20 cellular contexts compared by ENCODE assay signal in genomic region chr13:99339230-99339721, GRCh38. TPM values are rescaled to one million over a fixed set of nuclear protein-coding genes. Genes with fewer than 3 reads are reported as not detected.
DNase-seq lines count a peak whose midpoint lies in the region; ATAC-seq and TF ChIP-seq lines count a peak whose summit lies in the region.
"Had no signal": no experiment of that assay in that cellular context is flagged by ENCODE, and none has a peak within 500 bp of the region (broad histone marks: within the 10 kb centered on the region; RNA-seq: fewer than 3 reads in every experiment).

No MANE protein-coding gene starts in this region.

- peak overlapping the region; percentile 74 to 96 (median 89) for H3K27ac Mint-ChIP-seq in CD4-positive, CD25-positive, alpha-beta regulatory T cell
- H3K27ac Mint-ChIP-seq in CD8-positive, alpha-beta memory T cell, result peak overlapping the region; percentile 66 to 96 (median 86)
- peak overlapping the region; percentile 3 for H3K27ac Mint-ChIP-seq in activated naive CD8-positive, alpha-beta T cell treated with anti-CD3 and anti-CD28 coated beads for 36 hours
- H3K27ac Mint-ChIP-seq: activated CD4-positive, alpha-beta T cell treated with anti-CD3 and anti-CD28 coated beads, Interleukin-2, amount 10 ng/mL, durations not matched to agents 24 days and 14 days; memory B cell had no signal

- H3K4me3 Mint-ChIP-seq in CD4-positive, CD25-positive, alpha-beta regulatory T cell, result peak overlapping the region; percentile 58 to 89 (median 74)
- peak overlapping the region; percentile 67 to 90 (median 77) for H3K4me3 Mint-ChIP-seq in CD8-positive, alpha-beta memory T cell
- no peak overlapping the region for H3K4me3 Mint-ChIP-seq in activated naive CD8-positive, alpha-beta T cell treated with anti-CD3 and anti-CD28 coated beads for 36 hours
- H3K4me3 Mint-ChIP-seq: activated CD4-positive, alpha-beta T cell treated with anti-CD3 and anti-CD28 coated beads, Interleukin-2, amount 10 ng/mL, durations not matched to agents 24 days and 14 days; memory B cell; stimulated activated naive CD8-positive, alpha-beta T cell treated with anti-CD3 and anti-CD28 coated beads, Interleukin-15, Interleukin-2, amounts not matched to agents 100 ng/mL and 50 ng/mL, for 24 hours had no signal

- peak overlapping the region; percentile 25 for H3K4me2 ChIP-seq in hepatocyte

- CTCF ChIA-PET in CD8-positive, alpha-beta memory T cell (lab: Charles Lee), result interaction anchor here (0.9 to 2.8 kb wide), 9 partner anchors 12 to 163 kb away, joined by 3 to 9 read pairs (median 3); no protein-coding TSS in a partner anchor

- H3K9me2 ChIP-seq in hepatocyte (replicated peaks; ENCODE audit: insufficient read depth), result no peaks in the 10 kb centered on the region

- no peaks in the 10 kb centered on the region for H3K27me3 Mint-ChIP-seq in CD4-positive, CD25-positive, alpha-beta regulatory T cell
- H3K27me3 Mint-ChIP-seq in CD8-positive, alpha-beta memory T cell, result no peaks in the 10 kb centered on the region
- H3K27me3 Mint-ChIP-seq in activated naive CD8-positive, alpha-beta T cell treated with anti-CD3 and anti-CD28 coated beads for 36 hours, result no peaks in the 10 kb centered on the region
- H3K27me3 Mint-ChIP-seq: activated CD4-positive, alpha-beta T cell treated with anti-CD3 and anti-CD28 coated beads, Interleukin-2, amount 10 ng/mL, durations not matched to agents 24 days and 14 days; memory B cell; stimulated activated naive CD8-positive, alpha-beta T cell treated with anti-CD3 and anti-CD28 coated beads, Interleukin-15, Interleukin-2, amounts not matched to agents 100 ng/mL and 50 ng/mL, for 24 hours had no signal

- TF ChIP-seq EP300 in upper lobe of left lung (IDR thresholded peaks at IDR 0.05), result no peak

- peaks cover 26% of the 10 kb centered on the region for H3K4me1 ChIP-seq in CD4-positive, CD25-positive, alpha-beta regulatory T cell (ENCODE audit: control insufficient read depth, insufficient read depth, low read length, poor library complexity, severe bottlenecking)
- peaks cover 65% of the 10 kb centered on the region for H3K4me1 ChIP-seq in CD8-positive, alpha-beta memory T cell (ENCODE audit: insufficient read depth, low read length)
- H3K4me1 ChIP-seq in hepatocyte (ENCODE audit: insufficient read depth) (no peaks in the 10 kb centered on the region), upper lobe of left lung (no peaks in the 10 kb centered on the region)
- H3K4me1 ChIP-seq: Caco-2, tibial artery had no signal

- no peaks in the 10 kb centered on the region for H3K9me3 ChIP-seq in CD4-positive, CD25-positive, alpha-beta regulatory T cell (ENCODE audit: control insufficient read depth in 2 of 2, low read length in 2 of 2)
- H3K9me3 ChIP-seq in CD8-positive, alpha-beta memory T cell (ENCODE audit: low read length), result no peaks in the 10 kb centered on the region
- H3K9me3 ChIP-seq in hepatocyte (ENCODE audit: low read depth) (no peaks in the 10 kb centered on the region), upper lobe of left lung (no peaks in the 10 kb centered on the region)
- H3K9me3 ChIP-seq: Caco-2, tibial artery had no signal

- H2AFZ ChIP-seq in hepatocyte, result no peak overlapping the region

- DNase-seq in CD4-positive, CD25-positive, alpha-beta regulatory T cell, result no peak
- DNase-seq in CD8-positive, alpha-beta memory T cell, result no peak
- no peak for DNase-seq in activated naive CD8-positive, alpha-beta T cell treated with anti-CD3 and anti-CD28 coated beads for 36 hours
- DNase-seq in hepatocyte (ENCODE audit: low spot score) (no peak), upper lobe of left lung (no peak), left colon (no peak), ecto neural progenitor cell (ENCODE audit: low spot score) (no peak)
- DNase-seq: activated CD4-positive, alpha-beta T cell treated with anti-CD3 and anti-CD28 coated beads, Interleukin-2, amount 10 ng/mL, durations not matched to agents 24 days and 14 days; Caco-2; caudate nucleus; dorsolateral prefrontal cortex; MV-4-11; NCI-H187; NCI-H748 treated with DMSO at 0.1 percent for 48 hours; occipital lobe; stimulated activated CD4-positive, alpha-beta T cell treated with anti-CD3 and anti-CD28 coated beads, Interleukin-4, amount 100 ng/mL, for 1 hour; tibial artery had no signal

- TF ChIP-seq CTCF in hepatocyte (IDR thresholded peaks at IDR 0.05; ENCODE audit: poor library complexity) (no peak), upper lobe of left lung (IDR thresholded peaks at IDR 0.05) (no peak)

- peaks cover 45 to 80% (median 57%) of the 10 kb centered on the region in 4 donors for H3K4me1 Mint-ChIP-seq in CD4-positive, CD25-positive, alpha-beta regulatory T cell
- peaks cover 80 to 97% (median 86%) of the 10 kb centered on the region in 3 donors for H3K4me1 Mint-ChIP-seq in CD8-positive, alpha-beta memory T cell
- H3K4me1 Mint-ChIP-seq in activated naive CD8-positive, alpha-beta T cell treated with anti-CD3 and anti-CD28 coated beads for 36 hours, result peaks cover 47% of the 10 kb centered on the region

- no peak overlapping the region for H3K27ac ChIP-seq in CD4-positive, CD25-positive, alpha-beta regulatory T cell (ENCODE audit: insufficient read depth, low read length, poor library complexity, severe bottlenecking)
- no peak overlapping the region for H3K27ac ChIP-seq in CD8-positive, alpha-beta memory T cell (ENCODE audit: low read depth, low read length)
- H3K27ac ChIP-seq in hepatocyte (peak overlapping the region; percentile 45), upper lobe of left lung (no peak overlapping the region)
- H3K27ac ChIP-seq: dorsolateral prefrontal cortex, tibial artery had no signal

- H3K27me3 ChIP-seq in CD4-positive, CD25-positive, alpha-beta regulatory T cell (ENCODE audit: control insufficient read depth, insufficient read depth, low read length), result no peaks in the 10 kb centered on the region
- no peaks in the 10 kb centered on the region for H3K27me3 ChIP-seq in CD8-positive, alpha-beta memory T cell (ENCODE audit: insufficient read depth, low read length, poor library complexity, severe bottlenecking)
- H3K27me3 ChIP-seq in hepatocyte (no peaks in the 10 kb centered on the region), upper lobe of left lung (no peaks in the 10 kb centered on the region)
- H3K27me3 ChIP-seq: dorsolateral prefrontal cortex, tibial artery had no signal

- H3K36me3 Mint-ChIP-seq in CD4-positive, CD25-positive, alpha-beta regulatory T cell, result peaks cover 64% of the 10 kb centered on the region
- H3K36me3 Mint-ChIP-seq in CD8-positive, alpha-beta memory T cell, result peaks cover 22 to 76% (median 40%) of the 10 kb centered on the region in 3 donors
- H3K36me3 Mint-ChIP-seq in activated naive CD8-positive, alpha-beta T cell treated with anti-CD3 and anti-CD28 coated beads for 36 hours, result peaks cover 41% of the 10 kb centered on the region

- H3K36me3 ChIP-seq in CD4-positive, CD25-positive, alpha-beta regulatory T cell (ENCODE audit: control insufficient read depth, insufficient read depth, low read length), result peaks cover 27% of the 10 kb centered on the region
- peaks cover 22% of the 10 kb centered on the region for H3K36me3 ChIP-seq in CD8-positive, alpha-beta memory T cell (ENCODE audit: insufficient read depth, low read length)
- H3K36me3 ChIP-seq in hepatocyte (replicated peaks; ENCODE audit: insufficient read depth, low read depth) (no peaks in the 10 kb centered on the region), upper lobe of left lung (peaks cover 4 to 51% (median 27%) of the 10 kb centered on the region in 4 donors)

- no peak for TF ChIP-seq POLR2A in upper lobe of left lung (IDR thresholded peaks at IDR 0.05)

- H3K79me2 ChIP-seq in hepatocyte, result no peaks in the 10 kb centered on the region

- peak overlapping the region; percentile 64 for H3K4me3 ChIP-seq in CD4-positive, CD25-positive, alpha-beta regulatory T cell (ENCODE audit: low read depth, low read length)
- H3K4me3 ChIP-seq in CD8-positive, alpha-beta memory T cell (ENCODE audit: low read length), result no peak overlapping the region
- H3K4me3 ChIP-seq in hepatocyte (no peak overlapping the region), upper lobe of left lung (no peak overlapping the region)
- H3K4me3 ChIP-seq: dorsolateral prefrontal cortex, tibial artery had no signal

- intact Hi-C loops in left colon (cut with DNase I, micrococcal nuclease), result no loop called here

- no peaks in the 10 kb centered on the region for H4K20me1 ChIP-seq in hepatocyte (ENCODE audit: insufficient read depth, poor library complexity, severe bottlenecking)

- H3K9me3 Mint-ChIP-seq in CD4-positive, CD25-positive, alpha-beta regulatory T cell, result peaks cover 0 to 1% (median 0%) of the 10 kb centered on the region in 7 donors
- H3K9me3 Mint-ChIP-seq in CD8-positive, alpha-beta memory T cell, result no peaks in the 10 kb centered on the region
- no peaks in the 10 kb centered on the region for H3K9me3 Mint-ChIP-seq in activated naive CD8-positive, alpha-beta T cell treated with anti-CD3 and anti-CD28 coated beads for 36 hours
- H3K9me3 Mint-ChIP-seq: activated CD4-positive, alpha-beta T cell treated with anti-CD3 and anti-CD28 coated beads, Interleukin-2, amount 10 ng/mL, durations not matched to agents 24 days and 14 days; memory B cell; stimulated activated naive CD8-positive, alpha-beta T cell treated with anti-CD3 and anti-CD28 coated beads, Interleukin-15, Interleukin-2, amounts not matched to agents 100 ng/mL and 50 ng/mL, for 24 hours had no signal

- POLR2A ChIA-PET in CD8-positive, alpha-beta memory T cell (lab: Charles Lee), result interaction anchor here (0.6 to 0.8 kb wide), 2 partner anchors 13 to 17 kb away, joined by 3 read pairs; no protein-coding TSS in a partner anchor

- WGBS in hepatocyte (ENCODE audit: low lambda C conversion rate, missing lambda C conversion rate), result 93% methylated on average over 5 of the region's 5 CpGs
- WGBS in upper lobe of left lung, 2 donors, result 93 to 97% methylated on average over 5 of the region's 5 CpGs

- ATAC-seq in CD4-positive, CD25-positive, alpha-beta regulatory T cell (ENCODE audit: low read depth in 2 of 2), result no peak
- no peak for ATAC-seq in upper lobe of left lung (ENCODE audit: low FRiP score in 2 of 2)
- no peak for ATAC-seq in left colon

RNA-seq across cellular contexts. Expression of gene GPR183, which starts 32.1 kb away (rescaled TPM):
- 206 TPM for total RNA-seq in CD4-positive, CD25-positive, alpha-beta regulatory T cell
- 100 to 1,000 TPM; 262 to 418 (median 324) TPM for polyA plus RNA-seq in CD4-positive, CD25-positive, alpha-beta regulatory T cell
- total RNA-seq in CD8-positive, alpha-beta memory T cell, result 10 to 100 TPM; 61.5 to 62.8 TPM
- polyA plus RNA-seq in CD8-positive, alpha-beta memory T cell, result 232 TPM
- 1 to 10 TPM; 4.3 to 4.5 TPM for total RNA-seq in activated naive CD8-positive, alpha-beta T cell treated with anti-CD3 and anti-CD28 coated beads for 36 hours
- total RNA-seq in hepatocyte (5.2 and 5.3 TPM in 2 replicates), upper lobe of left lung (10 to 100 TPM in 3 of 6 donors, 1 to 10 TPM in 3; 2.6 to 13.5 (median 10.0) TPM), left colon (1 to 10 TPM; 2.5 to 6.4 TPM)
- polyA plus RNA-seq in hepatocyte, result 1.4 and 3.0 TPM in 2 replicates
- total RNA-seq: Caco-2, renal cortical epithelial cell had no signal

Comparison
In these comparisons a context has a peak if more than half of its experiments do, and no peak if none do; other contexts are left out.
1. H3K27ac Mint-ChIP-seq: peak in every context shown above with its lines; median percentile 89 in CD4-positive, CD25-positive, alpha-beta regulatory T cell; 86 in CD8-positive, alpha-beta memory T cell; 3 in activated naive CD8-positive, alpha-beta T cell treated with anti-CD3 and anti-CD28 coated beads for 36 hours.